Comparison of ENCODE assay signal across 19 cellular contexts in the genomic region with DNA sequence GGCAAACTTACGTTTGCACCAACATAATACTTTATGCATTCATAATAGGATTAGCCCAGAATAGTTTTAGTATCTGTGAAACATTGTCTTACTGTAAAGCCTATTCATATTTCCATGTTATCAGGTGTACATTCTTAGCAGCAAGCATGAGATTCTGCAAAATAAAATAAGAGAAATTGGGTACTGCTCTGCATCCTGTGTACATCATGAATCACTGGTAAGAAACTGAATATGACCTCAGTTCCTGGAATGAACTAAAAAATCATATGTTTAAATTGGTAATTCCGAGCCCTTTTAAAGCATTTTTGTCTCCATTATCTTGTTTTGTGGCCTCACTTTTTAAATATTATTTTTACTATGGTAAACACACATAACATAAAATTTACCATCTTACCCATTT.
"Had no signal": no experiment of that assay in that cellular context is flagged by ENCODE, and none has a peak within 500 bp of the region (broad histone marks: within the 10 kb centered on the region; RNA-seq: fewer than 3 reads in every experiment).

No MANE protein-coding gene starts in this region.

- H3K4me3 Mint-ChIP-seq: naive B cell; nephron progenitor cell; stimulated activated naive B cell treated with anti-CD40 and anti-IgM and Interleukin-4, amounts not matched to agents 10 μg/mL and 1 μg/mL and 100 μg/mL, for 72 hours; stimulated activated naive CD8-positive, alpha-beta T cell treated with anti-CD3 and anti-CD28 coated beads, Interleukin-15, amount 100 ng/mL, for 72 hours had no signal

- DNase-seq: cortex of kidney; dorsolateral prefrontal cortex; effector CD8-positive, alpha-beta T cell; foreskin melanocyte; head of caudate nucleus; kidney glomerular epithelial cell; mesendoderm; naive B cell; nephron progenitor cell; sigmoid colon; stimulated activated CD4-positive, alpha-beta T cell treated with anti-CD3 and anti-CD28 coated beads, Interleukin-2, amount 100 ng/mL, for 24 hours; stimulated activated CD4-positive, alpha-beta T cell treated with anti-CD3 and anti-CD28 coated beads, Interleukin-4, amount 100 ng/mL, for 4 hours; stimulated activated naive B cell treated with anti-CD40 and anti-IgM and Interleukin-4, amounts not matched to agents 10 μg/mL and 1 μg/mL and 100 μg/mL, for 72 hours; stimulated activated naive CD8-positive, alpha-beta T cell treated with anti-CD3 and anti-CD28 coated beads, Interleukin-15, amount 100 ng/mL, for 72 hours; testis; transverse colon had no signal

- H3K27ac Mint-ChIP-seq: naive B cell; nephron progenitor cell; stimulated activated naive B cell treated with anti-CD40 and anti-IgM and Interleukin-4, amounts not matched to agents 10 μg/mL and 1 μg/mL and 100 μg/mL, for 72 hours; stimulated activated naive CD8-positive, alpha-beta T cell treated with anti-CD3 and anti-CD28 coated beads, Interleukin-15, amount 100 ng/mL, for 72 hours had no signal

- H3K27me3 Mint-ChIP-seq: naive B cell; stimulated activated naive B cell treated with anti-CD40 and anti-IgM and Interleukin-4, amounts not matched to agents 10 μg/mL and 1 μg/mL and 100 μg/mL, for 72 hours; stimulated activated naive CD8-positive, alpha-beta T cell treated with anti-CD3 and anti-CD28 coated beads, Interleukin-15, amount 100 ng/mL, for 72 hours had no signal

- H3K36me3 ChIP-seq: right atrium auricular region, sigmoid colon, transverse colon had no signal

- H3K9me3 Mint-ChIP-seq: nephron progenitor cell had no signal

- H3K4me3 ChIP-seq: dorsolateral prefrontal cortex, hepatocyte, right atrium auricular region, sigmoid colon, skin epidermis, testis, transverse colon had no signal

- ATAC-seq: stimulated activated naive B cell treated with anti-CD40 and anti-IgM and Interleukin-4, amounts not matched to agents 10 μg/mL and 1 μg/mL and 100 μg/mL, for 72 hours; stimulated activated naive CD8-positive, alpha-beta T cell treated with anti-CD3 and anti-CD28 coated beads, Interleukin-15, amount 100 ng/mL, for 72 hours had no signal

- H3K4me1 Mint-ChIP-seq: naive B cell; nephron progenitor cell; stimulated activated naive B cell treated with anti-CD40 and anti-IgM and Interleukin-4, amounts not matched to agents 10 μg/mL and 1 μg/mL and 100 μg/mL, for 72 hours; stimulated activated naive CD8-positive, alpha-beta T cell treated with anti-CD3 and anti-CD28 coated beads, Interleukin-15, amount 100 ng/mL, for 72 hours had no signal

- H3K36me3 Mint-ChIP-seq: naive B cell; stimulated activated naive B cell treated with anti-CD40 and anti-IgM and Interleukin-4, amounts not matched to agents 10 μg/mL and 1 μg/mL and 100 μg/mL, for 72 hours had no signal

- H3K9me3 ChIP-seq: right atrium auricular region, sigmoid colon, testis, transverse colon had no signal

- H3K27me3 ChIP-seq: dorsolateral prefrontal cortex, hepatocyte, right atrium auricular region, sigmoid colon, testis, transverse colon had no signal
